Comparison of ENCODE assay signal across 13 cellular contexts in the genomic region with DNA sequence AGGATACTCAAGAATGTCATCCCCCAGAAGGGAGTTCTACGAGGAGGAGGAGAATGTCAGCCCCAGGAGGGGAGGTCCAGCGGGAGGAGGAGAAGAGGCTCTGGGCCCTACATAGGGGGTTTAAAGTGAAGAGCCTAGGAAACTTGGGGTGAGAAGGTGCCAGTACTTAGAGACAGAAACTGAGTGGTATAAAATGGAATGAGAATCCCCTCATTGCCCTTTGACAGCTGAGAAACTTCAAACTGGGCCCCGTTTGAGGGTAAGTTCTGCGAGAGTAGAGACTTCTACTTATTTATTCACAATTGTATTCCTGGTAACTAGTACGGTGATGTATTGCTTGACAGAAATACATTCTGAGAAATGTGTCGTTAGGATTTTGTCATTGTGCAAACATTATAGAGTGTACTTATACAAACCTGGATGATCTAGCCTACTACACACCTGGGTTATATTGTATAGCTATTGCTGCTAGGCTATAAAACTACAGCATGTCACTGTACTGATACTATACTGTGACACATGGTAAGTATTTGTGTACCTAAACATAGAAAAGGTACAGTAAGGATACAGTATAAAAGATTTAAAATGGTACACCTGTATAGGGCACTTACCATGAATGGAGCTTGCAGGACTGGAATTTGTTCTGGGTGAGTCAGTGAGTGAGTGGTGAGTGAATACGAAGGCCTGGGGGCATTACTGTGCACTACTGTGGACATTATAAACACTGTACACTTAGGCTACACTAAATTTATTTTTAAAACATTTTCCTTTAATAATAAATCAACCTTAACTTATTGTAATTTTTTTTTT.
DNase-seq lines count a peak whose midpoint lies in the region; ATAC-seq and TF ChIP-seq lines count a peak whose summit lies in the region.
"Had no signal": no experiment of that assay in that cellular context is flagged by ENCODE, and none has a peak within 500 bp of the region (broad histone marks: within the 10 kb centered on the region; RNA-seq: fewer than 3 reads in every experiment).

No MANE protein-coding gene starts in this region.

- H3K36me3 ChIP-seq in Peyer's patch (no peaks in the 10 kb centered on the region), rectal smooth muscle tissue (ENCODE audit: control insufficient read depth, insufficient read depth, low read length) (no peaks in the 10 kb centered on the region)

- peak overlapping the region; percentile 19 for H3K9ac ChIP-seq in rectal smooth muscle tissue (ENCODE audit: low read length)

- H3K27me3 ChIP-seq in Peyer's patch (no peaks in the 10 kb centered on the region), rectal smooth muscle tissue (ENCODE audit: control insufficient read depth, insufficient read depth, low read length) (no peaks in the 10 kb centered on the region)

- H3K9me3 ChIP-seq in Peyer's patch: no peaks in the 10 kb centered on the region

- peak; percentile 77 for DNase-seq in EH (ENCODE audit: low read depth)
- peak in 1 of 3 donors; percentile 65 for DNase-seq in Peyer's patch
- DNase-seq in left lobe of liver (ENCODE audit: low spot score): no peak
- DNase-seq: activated CD4-positive, CD25-positive, alpha-beta regulatory T cell treated with anti-CD3 and anti-CD28 coated beads, Interleukin-2, amount 50 U/mL, for 72 hours; activated effector memory CD4-positive, alpha-beta T cell treated with Interleukin-2 at 50 U/mL for 16 hours; NCI-H1105; SHP77 treated with DMSO at 0.1 percent for 48 hours had no signal

- ATAC-seq in esophagus mucosa (peak; percentile 83), HG03196 (IDR thresholded peaks at IDR 0.05; ENCODE audit: unreplicated experiment) (no peak), HG02678 (IDR thresholded peaks at IDR 0.05; ENCODE audit: unreplicated experiment) (no peak), left lobe of liver (no peak), HG02884 (IDR thresholded peaks at IDR 0.05; ENCODE audit: unreplicated experiment) (no peak)
- ATAC-seq: GM23338 had no signal

- TF ChIP-seq CTCF in Peyer's patch (IDR thresholded peaks at IDR 0.05): no peak

- TF ChIP-seq POLR2A in Peyer's patch (IDR thresholded peaks at IDR 0.05): no peak

- H3K27ac ChIP-seq in Peyer's patch (peak overlapping the region in 3 of 4 donors; percentile 23 to 69 (median 69)), rectal smooth muscle tissue (ENCODE audit: low read depth, low read length) (peak overlapping the region; percentile 47)

- H3K4me1 ChIP-seq in Peyer's patch (peaks cover 0 to 12% (median 0%) of the 10 kb centered on the region in 4 donors), rectal smooth muscle tissue (ENCODE audit: control insufficient read depth, insufficient read depth, low read length) (no peaks in the 10 kb centered on the region)

- no peak overlapping the region for H3K4me3 ChIP-seq in Peyer's patch
- H3K4me3 ChIP-seq in rectal smooth muscle tissue (ENCODE audit: low read length): no peak overlapping the region
- H3K4me3 ChIP-seq: GM23338 had no signal
